ENCODE assay signal across 14 cellular contexts in genomic region chr10:52965489-52965888, GRCh38.
DNase-seq lines count a peak whose midpoint lies in the region; ATAC-seq and TF ChIP-seq lines count a peak whose summit lies in the region.
"Had no signal": no experiment of that assay in that cellular context is flagged by ENCODE, and none has a peak within 500 bp of the region (broad histone marks: within the 10 kb centered on the region; RNA-seq: fewer than 3 reads in every experiment).

No MANE protein-coding gene starts in this region.

- in situ Hi-C loops in mammary epithelial cell (cut with MboI; ENCODE audit: low sequenced_read_pairs in 2 of 2), result no loop called here
- in situ Hi-C loops in G401 (cut with HindIII; ENCODE audit: low sequenced_read_pairs), result no loop called here

- 81% methylated on average over 3 of the region's 4 CpGs for WGBS in mammary epithelial cell (ENCODE audit: low coverage, missing lambda C conversion rate)

- H3K27me3 Mint-ChIP-seq in MCF 10A (ENCODE audit: insufficient read depth, unreplicated experiment) (no peaks in the 10 kb centered on the region), WTC11 (ENCODE audit: low read depth) (no peaks in the 10 kb centered on the region)

- intact Hi-C loops in mammary epithelial cell (cut with micrococcal nuclease) (no loop called here), MCF 10A (cut with micrococcal nuclease) (no loop called here)

- H3K27me3 ChIP-seq in mammary epithelial cell (ENCODE audit: insufficient read depth, low read length), result no peaks in the 10 kb centered on the region
- H3K27me3 ChIP-seq: suprapubic skin had no signal

- CTCF ChIA-PET in mammary epithelial cell (lab: Charles Lee; ENCODE audit: low non-redundant PET), result no interaction called here
- CTCF ChIA-PET in MCF 10A (lab: Yijun Ruan, JAX), result no interaction called here
- CTCF ChIA-PET in WTC11 (lab: Charles Lee), result interaction anchor here (0.6 to 1.8 kb wide), 2 partner anchors 14 to 148 kb away, joined by 3 to 6 read pairs; no protein-coding TSS in a partner anchor

- dilution Hi-C loops in mammary epithelial cell (cut with HindIII; ENCODE audit: low sequenced_read_pairs), result no loop called here

- no peaks in the 10 kb centered on the region for H3K36me3 Mint-ChIP-seq in MCF 10A (ENCODE audit: insufficient read depth, unreplicated experiment)
- peaks cover 9% of the 10 kb centered on the region for H3K36me3 Mint-ChIP-seq in WTC11

- H3K4me1 Mint-ChIP-seq in MCF 10A (ENCODE audit: insufficient read depth, unreplicated experiment) (no peaks in the 10 kb centered on the region), WTC11 (peaks cover 71% of the 10 kb centered on the region)

- H3K36me3 ChIP-seq in mammary epithelial cell (ENCODE audit: insufficient read depth, low read length), result no peaks in the 10 kb centered on the region
- H3K36me3 ChIP-seq: HAP-1, suprapubic skin had no signal

- peak; percentile 5 for ATAC-seq in HG02970 (IDR thresholded peaks at IDR 0.05; ENCODE audit: low FRiP score, unreplicated experiment)
- no peak for ATAC-seq in WTC11

- no TSS peak for BruUV-seq in mammary epithelial cell (replicated peaks; lab: Mats Ljungman, UMichigan)
- BruUV-seq in MCF 10A (replicated peaks; lab: Mats Ljungman, UMichigan), result no TSS peak

- H3K27ac Mint-ChIP-seq in MCF 10A (ENCODE audit: low read depth, unreplicated experiment) (no peak overlapping the region), WTC11 (peak overlapping the region; percentile 99)

- no peak for DNase-seq in mammary epithelial cell
- DNase-seq in MCF 10A (ENCODE audit: unreplicated experiment), result no peak
- DNase-seq in WTC11 (ENCODE audit: low spot score), result no peak
- no peak for DNase-seq in dermis blood vessel endothelial cell
- no peak for DNase-seq in G401 (ENCODE audit: low spot score)
- no peak for DNase-seq in NCI-H1105 treated with DMSO at 0.1 percent for 48 hours (lab: John Stamatoyannopoulos, UW)
- no peak for DNase-seq in central memory CD4-positive, alpha-beta T cell
- DNase-seq: 8988T, GDM1, NCI-H2029 treated with DMSO at 0.1 percent for 48 hours, posterior cingulate gyrus had no signal

- POLR2A ChIA-PET in MCF 10A (lab: Yijun Ruan, JAX), result no interaction called here
- POLR2A ChIA-PET in WTC11 (lab: Charles Lee), result no interaction called here

- no peak overlapping the region for H3K4me2 ChIP-seq in mammary epithelial cell (ENCODE audit: insufficient read depth, low read depth, low read length)

- H3K9me3 ChIP-seq in mammary epithelial cell (replicated peaks; ENCODE audit: insufficient read depth, low read length), result no peaks in the 10 kb centered on the region
- H3K9me3 ChIP-seq: HAP-1, suprapubic skin had no signal

- H3K9me3 Mint-ChIP-seq in MCF 10A (ENCODE audit: unreplicated experiment), result no peaks in the 10 kb centered on the region
- peaks cover 11% of the 10 kb centered on the region for H3K9me3 Mint-ChIP-seq in WTC11

- no peak overlapping the region for H3K4me3 ChIP-seq in mammary epithelial cell (replicated peaks in 1 of 3; ENCODE audit: insufficient read depth in 1 of 3, low read depth in 2 of 3, low read length in 3 of 3)
- H3K4me3 ChIP-seq: HAP-1, suprapubic skin had no signal

- no peaks in the 10 kb centered on the region for H3K4me1 ChIP-seq in mammary epithelial cell (ENCODE audit: insufficient read depth, low read length)
- H3K4me1 ChIP-seq: suprapubic skin had no signal

- no peaks in the 10 kb centered on the region for H3K79me2 ChIP-seq in mammary epithelial cell (ENCODE audit: insufficient read depth, low read length)

- H3K9ac ChIP-seq in mammary epithelial cell (ENCODE audit: insufficient read depth, low read length), result no peak overlapping the region

- H3K4me3 Mint-ChIP-seq in MCF 10A (ENCODE audit: unreplicated experiment), result no peak overlapping the region
- H3K4me3 Mint-ChIP-seq in WTC11, result no peak overlapping the region

- no peak overlapping the region for H3K27ac ChIP-seq in mammary epithelial cell (ENCODE audit: insufficient read depth, low read depth, low read length)
- H3K27ac ChIP-seq: suprapubic skin had no signal

- no peaks in the 10 kb centered on the region for H4K20me1 ChIP-seq in mammary epithelial cell (ENCODE audit: insufficient read depth, low read length)

- peak overlapping the region; percentile 18 for H2AFZ ChIP-seq in mammary epithelial cell (ENCODE audit: low read depth, low read length)

- TF ChIP-seq CTCF in mammary epithelial cell (conservative IDR thresholded peaks at IDR 0.05 in 1 of 2, IDR thresholded peaks at IDR 0.05 in 1 of 2; ENCODE audit: extremely low read depth in 1 of 2, insufficient read depth in 1 of 2, low read depth in 1 of 2, low read length in 2 of 2), result no peak
- no peak for TF ChIP-seq CTCF in MCF 10A (IDR thresholded peaks at IDR 0.05; ENCODE audit: unreplicated experiment)
- no peak for TF ChIP-seq CTCF in WTC11 (IDR thresholded peaks at IDR 0.05)

TF ChIP-seq in WTC11, 78 proteins besides CTCF, POLR2A, EP300 and RAD21:
- no peak for TF ChIP-seq PRRX2 (CRISPR knock-in tag; IDR thresholded peaks at IDR 0.05)
- no peak for TF ChIP-seq ZMAT4 (CRISPR knock-in tag; IDR thresholded peaks at IDR 0.05)
- no peak for TF ChIP-seq ZNF425 (CRISPR knock-in tag; conservative IDR thresholded peaks at IDR 0.05)
- no peak for TF ChIP-seq NFYB (CRISPR knock-in tag; conservative IDR thresholded peaks at IDR 0.05; ENCODE audit: low read depth)
- TF ChIP-seq SP1 (CRISPR knock-in tag; conservative IDR thresholded peaks at IDR 0.05), result no peak
- no peak for TF ChIP-seq GRHL2 (CRISPR knock-in tag; IDR thresholded peaks at IDR 0.05; ENCODE audit: insufficient replicate concordance, severe bottlenecking)
- no peak for TF ChIP-seq ZNF423 (CRISPR knock-in tag; IDR thresholded peaks at IDR 0.05)
- no peak for TF ChIP-seq ZSCAN18 (CRISPR knock-in tag; IDR thresholded peaks at IDR 0.05)
- TF ChIP-seq MAX (CRISPR knock-in tag; IDR thresholded peaks at IDR 0.05), result no peak
- no peak for TF ChIP-seq FOXP1 (CRISPR knock-in tag; IDR thresholded peaks at IDR 0.05; ENCODE audit: borderline replicate concordance)
- TF ChIP-seq AR (CRISPR knock-in tag; IDR thresholded peaks at IDR 0.05), result no peak
